ENCODE assay signal across 9 cellular contexts in the genomic region with DNA sequence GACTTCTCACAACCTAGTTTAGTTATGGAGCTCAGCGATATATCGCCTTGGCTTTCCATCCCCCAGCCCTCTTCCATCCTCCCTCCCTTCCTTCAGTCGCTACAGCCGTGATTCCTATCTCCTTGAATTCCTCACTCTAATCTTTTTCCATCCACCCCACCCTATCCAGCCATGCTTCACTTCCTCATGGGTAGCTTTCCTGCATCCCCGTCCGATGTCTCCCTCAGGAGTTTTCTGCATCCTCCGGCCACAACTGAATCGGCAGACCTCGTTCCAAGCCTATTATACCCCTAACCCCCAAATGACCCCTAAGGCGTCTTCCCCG. TPM values are rescaled to one million over a fixed set of nuclear protein-coding genes. Genes with fewer than 3 reads are reported as not detected.
DNase-seq lines count a peak whose midpoint lies in the region; ATAC-seq and TF ChIP-seq lines count a peak whose summit lies in the region.
"Had no signal": no experiment of that assay in that cellular context is flagged by ENCODE, and none has a peak within 500 bp of the region (broad histone marks: within the 10 kb centered on the region; RNA-seq: fewer than 3 reads in every experiment).

No MANE protein-coding gene starts in this region.

- H3K36me3 ChIP-seq in HUES64 (ENCODE audit: insufficient read depth, low read length), result peaks cover 3% of the 10 kb centered on the region
- peaks cover 2% of the 10 kb centered on the region for H3K36me3 ChIP-seq in mammary epithelial cell (ENCODE audit: insufficient read depth, low read length)
- H3K36me3 ChIP-seq in mesenchymal stem cell (ENCODE audit: control insufficient read depth in 1 of 2, insufficient read depth in 2 of 2, low read depth in 1 of 2, low read length in 2 of 2), result peaks cover 1 to 6% of the 10 kb centered on the region in 2 experiments
- H3K36me3 ChIP-seq in uterus, result no peaks in the 10 kb centered on the region

- H3K4ac ChIP-seq in mesenchymal stem cell (ENCODE audit: low read depth in 1 of 2, low read length in 2 of 2), result peak overlapping the region in 1 of 2 experiments; percentile 17

- no peak for TF ChIP-seq CTCF in GM10266 (IDR thresholded peaks at IDR 0.05; ENCODE audit: control insufficient read depth, insufficient read depth, low read depth, missing control alignments)
- no peak for TF ChIP-seq CTCF in mammary epithelial cell (conservative IDR thresholded peaks at IDR 0.05 in 1 of 2, IDR thresholded peaks at IDR 0.05 in 1 of 2; ENCODE audit: extremely low read depth in 1 of 2, insufficient read depth in 1 of 2, low read depth in 1 of 2, low read length in 2 of 2)
- no peak for TF ChIP-seq CTCF in uterus (IDR thresholded peaks at IDR 0.05)

- under 1% methylated on average over 11 of the region's 11 CpGs for WGBS in HUES64
- no CpG with 5 or more reads among the region's 11 CpGs for WGBS in mammary epithelial cell (ENCODE audit: low coverage, missing lambda C conversion rate)
- 2% methylated on average over 9 of the region's 11 CpGs for WGBS in mesenchymal stem cell

- no peak overlapping the region for H3K23ac ChIP-seq in mesenchymal stem cell (ENCODE audit: low read length in 2 of 2)

- H3K4me2 ChIP-seq in mammary epithelial cell (ENCODE audit: insufficient read depth, low read depth, low read length) (peak overlapping the region; percentile 70), mesenchymal stem cell (ENCODE audit: low read length, poor library complexity, severe bottlenecking) (peak overlapping the region; percentile 53)

- H3K79me1 ChIP-seq in mesenchymal stem cell (replicated peaks; ENCODE audit: low read length, poor library complexity, severe bottlenecking), result no peaks in the 10 kb centered on the region

- in situ Hi-C loops in mammary epithelial cell (cut with MboI; ENCODE audit: low sequenced_read_pairs in 2 of 2), result no loop called here

- H3K27me3 ChIP-seq in HUES64 (ENCODE audit: insufficient read depth, low read length) (no peaks in the 10 kb centered on the region), mammary epithelial cell (ENCODE audit: insufficient read depth, low read length) (no peaks in the 10 kb centered on the region), mesenchymal stem cell (ENCODE audit: control insufficient read depth in 1 of 2, insufficient read depth in 1 of 2, low read length in 2 of 2) (peaks cover 0 to under 1% of the 10 kb centered on the region in 2 experiments), uterus (no peaks in the 10 kb centered on the region)

- no peak overlapping the region for H2BK15ac ChIP-seq in mesenchymal stem cell (ENCODE audit: low read depth, poor library complexity, severe bottlenecking)

- DNase-seq in GM10266 (ENCODE audit: extremely low spot score) (peak; percentile 4), mammary epithelial cell (no peak), mesenchymal stem cell (no peak), uterus (no peak), NCI-H1105 (lab: John Stamatoyannopoulos, UW) (no peak), NOMO-1 treated with DMSO at 0.1 percent for 48 hours (lab: John Stamatoyannopoulos, UW; ENCODE audit: unreplicated experiment) (no peak)

- no peak overlapping the region for H3K14ac ChIP-seq in mesenchymal stem cell (ENCODE audit: low read length in 2 of 2)

- H4K20me1 ChIP-seq in mammary epithelial cell (ENCODE audit: insufficient read depth, low read length), result no peaks in the 10 kb centered on the region

- dilution Hi-C loops in mammary epithelial cell (cut with HindIII; ENCODE audit: low sequenced_read_pairs), result no loop called here

- H3K9ac ChIP-seq in HUES64 (ENCODE audit: low read depth, low read length), result peak overlapping the region; percentile 81
- H3K9ac ChIP-seq in mammary epithelial cell (ENCODE audit: insufficient read depth, low read length), result peak overlapping the region; percentile 73
- peak overlapping the region; percentile 84 for H3K9ac ChIP-seq in mesenchymal stem cell (ENCODE audit: low read length)

- H3K79me2 ChIP-seq in mammary epithelial cell (ENCODE audit: insufficient read depth, low read length), result peaks cover 41% of the 10 kb centered on the region

- H3K4me3 ChIP-seq in HUES64 (ENCODE audit: low read length) (peak overlapping the region; percentile 86), mammary epithelial cell (replicated peaks in 1 of 3; ENCODE audit: insufficient read depth in 1 of 3, low read depth in 2 of 3, low read length in 3 of 3) (peak overlapping the region; percentile 62 to 74 (median 67)), mesenchymal stem cell (ENCODE audit: insufficient read depth in 1 of 2, low read depth in 1 of 2, low read length in 2 of 2) (peak overlapping the region; percentile 65 to 80), uterus (peak overlapping the region; percentile 48 to 64)

- H2BK5ac ChIP-seq in mesenchymal stem cell (ENCODE audit: low read depth, low read length, poor library complexity, severe bottlenecking), result no peak overlapping the region

- no peak overlapping the region for H2BK12ac ChIP-seq in mesenchymal stem cell (ENCODE audit: low read length in 2 of 2)

- intact Hi-C loops in mammary epithelial cell (cut with micrococcal nuclease), result loop anchor here (1.0 to 5.0 kb wide), 2 partner anchors 28 to 50 kb away; a partner anchor contains a TSS
- intact Hi-C loops in uterus (cut with DNase I; ENCODE audit: low total_unique reads), result loop anchor here (2.0 kb wide), 1 partner anchor 39 kb away; a partner anchor contains a TSS

- peak overlapping the region; percentile 43 to 70 for H3K18ac ChIP-seq in mesenchymal stem cell (ENCODE audit: low read depth in 1 of 2, low read length in 2 of 2)

- no peak for ATAC-seq in HG02623 (IDR thresholded peaks at IDR 0.05; ENCODE audit: unreplicated experiment)

- H3K27ac ChIP-seq in HUES64 (ENCODE audit: low read depth, low read length) (peak overlapping the region; percentile 77), mammary epithelial cell (ENCODE audit: insufficient read depth, low read depth, low read length) (peak overlapping the region; percentile 67), mesenchymal stem cell (ENCODE audit: low read length, poor library complexity, severe bottlenecking) (peak overlapping the region; percentile 91), uterus (peak overlapping the region; percentile 85 to 86)

- H2AK5ac ChIP-seq in mesenchymal stem cell (ENCODE audit: low read length, severe bottlenecking), result no peak overlapping the region

- CTCF ChIA-PET in mammary epithelial cell (lab: Charles Lee; ENCODE audit: low non-redundant PET), result interaction anchor here (0.5 kb wide), 1 partner anchor 51 kb away, joined by 12 read pairs; a partner anchor contains a TSS

- BruUV-seq in mammary epithelial cell (replicated peaks; lab: Mats Ljungman, UMichigan), result no TSS peak

- H2BK120ac ChIP-seq in mesenchymal stem cell (ENCODE audit: low read depth, low read length), result no peak overlapping the region

- TF ChIP-seq POLR2A in uterus (IDR thresholded peaks at IDR 0.05), result no peak

- H4K91ac ChIP-seq in mesenchymal stem cell (ENCODE audit: low read length), result no peak overlapping the region

- no peaks in the 10 kb centered on the region for H3K4me1 ChIP-seq in HUES64 (ENCODE audit: insufficient read depth, low read length)
- peaks cover 6% of the 10 kb centered on the region for H3K4me1 ChIP-seq in mammary epithelial cell (ENCODE audit: insufficient read depth, low read length)
- no peaks in the 10 kb centered on the region for H3K4me1 ChIP-seq in mesenchymal stem cell (ENCODE audit: control insufficient read depth, insufficient read depth, low read depth, low read length)
- H3K4me1 ChIP-seq in uterus, result no peaks in the 10 kb centered on the region

- no peak overlapping the region for H4K8ac ChIP-seq in mesenchymal stem cell (ENCODE audit: low read length)

- no peaks in the 10 kb centered on the region for H3K9me3 ChIP-seq in HUES64 (ENCODE audit: insufficient read depth, low read depth, low read length)
- peaks cover 4% of the 10 kb centered on the region for H3K9me3 ChIP-seq in mammary epithelial cell (replicated peaks; ENCODE audit: insufficient read depth, low read length)
- no peaks in the 10 kb centered on the region for H3K9me3 ChIP-seq in mesenchymal stem cell (ENCODE audit: control insufficient read depth, low read length)
- no peaks in the 10 kb centered on the region for H3K9me3 ChIP-seq in uterus

- H2AFZ ChIP-seq in mammary epithelial cell (ENCODE audit: low read depth, low read length), result peak overlapping the region; percentile 91
- H2AFZ ChIP-seq in mesenchymal stem cell (ENCODE audit: low read depth, low read length), result no peak overlapping the region

RNA-seq across cellular contexts. Expression of a gene that starts 0.4 kb away (rescaled TPM):
- polyA plus RNA-seq in HUES64 (2013, experiment 1 of 2), result 47.8 TPM
- polyA plus RNA-seq in HUES64 (2013, experiment 2 of 2), result 48.8 TPM
- 10 to 100 TPM; 83.0 to 88.1 TPM for total RNA-seq in mammary epithelial cell
- 71.4 TPM for polyA plus RNA-seq in mammary epithelial cell
- polyA minus RNA-seq in mammary epithelial cell, result 160 TPM
- 108 TPM for polyA plus RNA-seq in mesenchymal stem cell (2013, experiment 1 of 2)
- polyA plus RNA-seq in mesenchymal stem cell (2013, experiment 2 of 2), result 108 TPM
- 10 to 100 TPM; 32.9 to 92.7 (median 68.0) TPM for total RNA-seq in uterus

RNA-seq across cellular contexts. Expression of a gene that starts 28.0 kb away (rescaled TPM):
- polyA plus RNA-seq in HUES64 (2013, experiment 1 of 2), result 15.8 TPM
- polyA plus RNA-seq in HUES64 (2013, experiment 2 of 2), result 11.0 TPM
- 10 to 100 TPM in 1 of 2 donors, 1 to 10 TPM in 1; 5.9 to 13.8 TPM for total RNA-seq in mammary epithelial cell
- polyA plus RNA-seq in mammary epithelial cell, result 1.7 TPM
- polyA minus RNA-seq in mammary epithelial cell, result 2.4 TPM
- 5.2 TPM for polyA plus RNA-seq in mesenchymal stem cell (2013, experiment 1 of 2)
- 4.3 TPM for polyA plus RNA-seq in mesenchymal stem cell (2013, experiment 2 of 2)
- 10 to 100 TPM in 2 of 4 donors, 1 to 10 TPM in 2; 7.9 to 40.6 (median 10.1) TPM for total RNA-seq in uterus

RNA-seq across cellular contexts. Expression of a gene that starts 38.9 kb away (rescaled TPM):
- not detected for polyA plus RNA-seq in HUES64 (2013, experiment 1 of 2)
- polyA plus RNA-seq in HUES64 (2013, experiment 2 of 2), result not detected
- total RNA-seq in mammary epithelial cell (not detected), uterus (1 to 10 TPM in 1 of 4 donors, not detected in 3; 1.1 TPM)
- polyA plus RNA-seq in mammary epithelial cell, result not detected
- not detected for polyA minus RNA-seq in mammary epithelial cell
- not detected for polyA plus RNA-seq in mesenchymal stem cell (2013, experiment 1 of 2)
- not detected for polyA plus RNA-seq in mesenchymal stem cell (2013, experiment 2 of 2)
- total RNA-seq: SK-MEL-5 had no signal

RNA-seq across cellular contexts. Expression of a gene that starts 43.7 kb away (rescaled TPM):
- not detected for polyA plus RNA-seq in HUES64 (2013, experiment 1 of 2)
- 0.25 TPM for polyA plus RNA-seq in HUES64 (2013, experiment 2 of 2)
- total RNA-seq in mammary epithelial cell (not detected), uterus (10 to 100 TPM in 1 of 4 donors, 1 to 10 TPM in 2, not detected in 1; 3.0 to 42.9 (median 3.3) TPM)
- polyA plus RNA-seq in mammary epithelial cell, result not detected
- polyA minus RNA-seq in mammary epithelial cell, result not detected
- polyA plus RNA-seq in mesenchymal stem cell (2013, experiment 1 of 2), result not detected
- polyA plus RNA-seq in mesenchymal stem cell (2013, experiment 2 of 2), result not detected
- total RNA-seq: SK-MEL-5 had no signal

RNA-seq across cellular contexts. Expression of a gene that starts 50.7 kb away (rescaled TPM):
- polyA plus RNA-seq in HUES64 (2013, experiment 1 of 2), result 18.3 TPM
- 21.2 TPM for polyA plus RNA-seq in HUES64 (2013, experiment 2 of 2)
- total RNA-seq in mammary epithelial cell, result 10 to 100 TPM; 22.0 to 26.7 TPM
- 5.5 TPM for polyA plus RNA-seq in mammary epithelial cell
- 49.7 TPM for polyA minus RNA-seq in mammary epithelial cell
- polyA plus RNA-seq in mesenchymal stem cell (2013, experiment 1 of 2), result 12.0 TPM
- polyA plus RNA-seq in mesenchymal stem cell (2013, experiment 2 of 2), result 11.1 TPM
- total RNA-seq in uterus, result 10 to 100 TPM; 11.2 to 91.5 (median 33.0) TPM
